Comparison of ENCODE assay signal across 30 cellular contexts in genomic region chr5:163190762-163191161, GRCh38.
"Had no signal": no experiment of that assay in that cellular context is flagged by ENCODE, and none has a peak within 500 bp of the region (broad histone marks: within the 10 kb centered on the region; RNA-seq: fewer than 3 reads in every experiment).

No MANE protein-coding gene starts in this region.

- DNase-seq: activated B cell treated with CpG ODN at 0.5 μM for 24 hours; activated CD4-positive, alpha-beta T cell treated with anti-CD3 and anti-CD28 coated beads for 36 hours; activated CD8-positive, alpha-beta memory T cell treated with anti-CD3 and anti-CD28 coated beads, Interleukin-2, amount 10 ng/mL, durations not matched to agents 7 days and 5 days; activated CD8-positive, alpha-beta T cell treated with anti-CD3 and anti-CD28 coated beads, Interleukin-2, amount 10 ng/mL, durations not matched to agents 7 days and 5 days; activated naive CD4-positive, alpha-beta T cell treated with anti-CD3 and anti-CD28 coated beads for 36 hours; activated naive CD8-positive, alpha-beta T cell treated with anti-CD3 and anti-CD28 coated beads for 36 hours; activated T-cell treated with anti-CD3 and anti-CD28 coated beads, Interleukin-2, amount 50 U/mL, for 48 hours; adrenal gland; aorta; body of pancreas; cerebellar nuclear complex; colonic mucosa; effector CD8-positive, alpha-beta T cell; esophagus squamous epithelium; foreskin melanocyte; heart right ventricle; lower lobe of right lung; mesenchymal stem cell; natural killer cell; occipital lobe; psoas muscle; sigmoid colon; small intestine; stimulated activated CD4-positive, alpha-beta T cell treated with anti-CD3 and anti-CD28 coated beads, Interleukin-4, amount 100 ng/mL, for 24 hours; stimulated activated naive B cell treated with anti-CD40 and anti-IgM and Interleukin-4, amounts not matched to agents 10 μg/mL and 1 μg/mL and 100 μg/mL, for 72 hours; stomach; tibial artery; upper lobe of right lung had no signal

- H3K27me3 Mint-ChIP-seq: activated B cell treated with CpG ODN at 0.5 μM for 24 hours; activated CD4-positive, alpha-beta T cell treated with anti-CD3 and anti-CD28 coated beads for 36 hours; activated CD8-positive, alpha-beta memory T cell treated with anti-CD3 and anti-CD28 coated beads, Interleukin-2, amount 10 ng/mL, durations not matched to agents 7 days and 5 days; activated naive CD8-positive, alpha-beta T cell treated with anti-CD3 and anti-CD28 coated beads for 36 hours; stimulated activated naive B cell treated with anti-CD40 and anti-IgM and Interleukin-4, amounts not matched to agents 10 μg/mL and 1 μg/mL and 100 μg/mL, for 72 hours had no signal

- H3K36me3 Mint-ChIP-seq: activated CD8-positive, alpha-beta memory T cell treated with anti-CD3 and anti-CD28 coated beads, Interleukin-2, amount 10 ng/mL, durations not matched to agents 7 days and 5 days; activated naive CD8-positive, alpha-beta T cell treated with anti-CD3 and anti-CD28 coated beads for 36 hours; neural progenitor cell; stimulated activated naive B cell treated with anti-CD40 and anti-IgM and Interleukin-4, amounts not matched to agents 10 μg/mL and 1 μg/mL and 100 μg/mL, for 72 hours had no signal

- ATAC-seq: activated CD4-positive, alpha-beta T cell treated with anti-CD3 and anti-CD28 coated beads for 36 hours; activated CD8-positive, alpha-beta memory T cell treated with anti-CD3 and anti-CD28 coated beads, Interleukin-2, amount 10 ng/mL, durations not matched to agents 7 days and 5 days; activated CD8-positive, alpha-beta T cell treated with anti-CD3 and anti-CD28 coated beads, Interleukin-2, amount 10 ng/mL, durations not matched to agents 7 days and 5 days; body of pancreas; heart right ventricle; left lobe of liver; lower lobe of right lung; natural killer cell; psoas muscle; upper lobe of right lung had no signal

- H3K4me1 Mint-ChIP-seq: activated B cell treated with CpG ODN at 0.5 μM for 24 hours; activated CD4-positive, alpha-beta T cell treated with anti-CD3 and anti-CD28 coated beads for 36 hours; activated CD8-positive, alpha-beta memory T cell treated with anti-CD3 and anti-CD28 coated beads, Interleukin-2, amount 10 ng/mL, durations not matched to agents 7 days and 5 days; activated naive CD8-positive, alpha-beta T cell treated with anti-CD3 and anti-CD28 coated beads for 36 hours; natural killer cell; neural progenitor cell; stimulated activated naive B cell treated with anti-CD40 and anti-IgM and Interleukin-4, amounts not matched to agents 10 μg/mL and 1 μg/mL and 100 μg/mL, for 72 hours had no signal

- H3K4me3 Mint-ChIP-seq: activated B cell treated with CpG ODN at 0.5 μM for 24 hours; activated CD4-positive, alpha-beta T cell treated with anti-CD3 and anti-CD28 coated beads for 36 hours; activated CD8-positive, alpha-beta memory T cell treated with anti-CD3 and anti-CD28 coated beads, Interleukin-2, amount 10 ng/mL, durations not matched to agents 7 days and 5 days; activated CD8-positive, alpha-beta T cell treated with anti-CD3 and anti-CD28 coated beads, Interleukin-2, amount 10 ng/mL, durations not matched to agents 7 days and 5 days; activated naive CD4-positive, alpha-beta T cell treated with anti-CD3 and anti-CD28 coated beads for 36 hours; activated naive CD8-positive, alpha-beta T cell treated with anti-CD3 and anti-CD28 coated beads for 36 hours; natural killer cell; neural progenitor cell; stimulated activated naive B cell treated with anti-CD40 and anti-IgM and Interleukin-4, amounts not matched to agents 10 μg/mL and 1 μg/mL and 100 μg/mL, for 72 hours had no signal

- H3K27ac Mint-ChIP-seq: activated B cell treated with CpG ODN at 0.5 μM for 24 hours; activated CD4-positive, alpha-beta T cell treated with anti-CD3 and anti-CD28 coated beads for 36 hours; activated CD8-positive, alpha-beta memory T cell treated with anti-CD3 and anti-CD28 coated beads, Interleukin-2, amount 10 ng/mL, durations not matched to agents 7 days and 5 days; activated CD8-positive, alpha-beta T cell treated with anti-CD3 and anti-CD28 coated beads, Interleukin-2, amount 10 ng/mL, durations not matched to agents 7 days and 5 days; activated naive CD4-positive, alpha-beta T cell treated with anti-CD3 and anti-CD28 coated beads for 36 hours; activated naive CD8-positive, alpha-beta T cell treated with anti-CD3 and anti-CD28 coated beads for 36 hours; natural killer cell; neural progenitor cell; stimulated activated naive B cell treated with anti-CD40 and anti-IgM and Interleukin-4, amounts not matched to agents 10 μg/mL and 1 μg/mL and 100 μg/mL, for 72 hours had no signal
